9 cellular contexts compared by ENCODE assay signal in genomic region chr17:61574542-61575351, GRCh38. TPM values are rescaled to one million over a fixed set of nuclear protein-coding genes. Genes with fewer than 3 reads are reported as not detected.
DNase-seq lines count a peak whose midpoint lies in the region; ATAC-seq and TF ChIP-seq lines count a peak whose summit lies in the region.
"Had no signal": no experiment of that assay in that cellular context is flagged by ENCODE, and none has a peak within 500 bp of the region (broad histone marks: within the 10 kb centered on the region; RNA-seq: fewer than 3 reads in every experiment).

No MANE protein-coding gene starts in this region.

- H3K4me1 Mint-ChIP-seq in T-cell: no peaks in the 10 kb centered on the region
- H3K4me1 Mint-ChIP-seq: CD4-positive, CD25-positive, alpha-beta regulatory T cell had no signal

- peaks cover 0 to 8% (median 3%) of the 10 kb centered on the region in 3 donors for H3K9me3 Mint-ChIP-seq in T-cell

- H3K27me3 ChIP-seq in neural cell (ENCODE audit: insufficient read depth, low read depth, low read length): no peaks in the 10 kb centered on the region
- no peaks in the 10 kb centered on the region for H3K27me3 ChIP-seq in right atrium auricular region

- peaks cover 14 to 24% of the 10 kb centered on the region in 2 donors for H3K27me3 Mint-ChIP-seq in T-cell

- H3K36me3 ChIP-seq in neural cell (ENCODE audit: insufficient read depth, low read length) (no peaks in the 10 kb centered on the region), right atrium auricular region (no peaks in the 10 kb centered on the region)

- DNase-seq in NCI-H2107 (lab: John Stamatoyannopoulos, UW) (peak; percentile 3), NCI-H2107 treated with DMSO at 0.1 percent for 48 hours (lab: John Stamatoyannopoulos, UW; ENCODE audit: unreplicated experiment) (no peak), NCI-H1930 (lab: John Stamatoyannopoulos, UW) (peak; percentile 6 to 58), cerebellar cortex (ENCODE audit: low spot score) (peak; percentile 50), T-cell (no peak), kidney glomerular epithelial cell (lab: John Stamatoyannopoulos, UW) (no peak), right atrium auricular region (ENCODE audit: low spot score) (no peak)
- DNase-seq: CD4-positive, CD25-positive, alpha-beta regulatory T cell had no signal

- H3K9ac ChIP-seq in neural cell (ENCODE audit: low read length): no peak overlapping the region

- peaks cover 3% of the 10 kb centered on the region for H3K9me3 ChIP-seq in neural cell (ENCODE audit: low read length)
- H3K9me3 ChIP-seq in right atrium auricular region: peaks cover 0 to 14% of the 10 kb centered on the region in 2 donors

- H2AFZ ChIP-seq in neural cell (ENCODE audit: low read depth, low read length): no peak overlapping the region

- H4K20me1 ChIP-seq in neural cell (ENCODE audit: insufficient read depth): no peaks in the 10 kb centered on the region

- no peak overlapping the region for H3K4me3 Mint-ChIP-seq in T-cell
- H3K4me3 Mint-ChIP-seq: CD4-positive, CD25-positive, alpha-beta regulatory T cell had no signal

- H3K27ac ChIP-seq in neural cell (ENCODE audit: low read length) (no peak overlapping the region), right atrium auricular region (no peak overlapping the region)

- H3K27ac Mint-ChIP-seq in T-cell: no peak overlapping the region
- H3K27ac Mint-ChIP-seq: CD4-positive, CD25-positive, alpha-beta regulatory T cell had no signal

- no peaks in the 10 kb centered on the region for H3K4me1 ChIP-seq in right atrium auricular region

- H3K4me3 ChIP-seq in neural cell (ENCODE audit: low read length): no peak overlapping the region
- no peak overlapping the region for H3K4me3 ChIP-seq in right atrium auricular region

- no peaks in the 10 kb centered on the region for H3F3A ChIP-seq in neural cell (ENCODE audit: insufficient read depth, low read length, poor library complexity, severe bottlenecking)

- peak; percentile 56 for TF ChIP-seq RAD21 in neural cell (conservative IDR thresholded peaks at IDR 0.05)

- H3K9me2 ChIP-seq in neural cell (ENCODE audit: insufficient read depth, low read length): no peaks in the 10 kb centered on the region

- H3K4me2 ChIP-seq in neural cell (ENCODE audit: low read length): no peak overlapping the region

- no peaks in the 10 kb centered on the region for H3K79me2 ChIP-seq in neural cell (replicated peaks; ENCODE audit: insufficient read depth, low read length)

- no peaks in the 10 kb centered on the region for H3K36me3 Mint-ChIP-seq in T-cell
- H3K36me3 Mint-ChIP-seq: CD4-positive, CD25-positive, alpha-beta regulatory T cell had no signal

- POLR2A ChIA-PET in T-cell (lab: Charles Lee): no interaction called here

- ATAC-seq in T-cell (replicated peaks in 1 of 4): no peak

- CTCF ChIA-PET in T-cell (lab: Charles Lee): no interaction called here

- no peak for TF ChIP-seq EP300 in neural cell (conservative IDR thresholded peaks at IDR 0.05; ENCODE audit: poor library complexity, severe bottlenecking)

- peak; percentile 51 for TF ChIP-seq CTCF in neural cell (IDR thresholded peaks at IDR 0.05; ENCODE audit: poor library complexity, severe bottlenecking)
- TF ChIP-seq CTCF in right atrium auricular region (IDR thresholded peaks at IDR 0.05): no peak

TF ChIP-seq in neural cell, 6 proteins besides CTCF, POLR2A, EP300 and RAD21:
- TF ChIP-seq EZH2 (IDR thresholded peaks at IDR 0.05; ENCODE audit: borderline replicate concordance, insufficient read depth, low read length, poor library complexity, severe bottlenecking) (no peak), POLR2AphosphoS5 (IDR thresholded peaks at IDR 0.05) (no peak), TAF1 (IDR thresholded peaks at IDR 0.05; ENCODE audit: low read depth) (no peak), SMC3 (conservative IDR thresholded peaks at IDR 0.05; ENCODE audit: poor library complexity) (peak; percentile 52), MXI1 (conservative IDR thresholded peaks at IDR 0.05; ENCODE audit: poor library complexity, severe bottlenecking) (no peak)
- TF ChIP-seq, protein P1, sequence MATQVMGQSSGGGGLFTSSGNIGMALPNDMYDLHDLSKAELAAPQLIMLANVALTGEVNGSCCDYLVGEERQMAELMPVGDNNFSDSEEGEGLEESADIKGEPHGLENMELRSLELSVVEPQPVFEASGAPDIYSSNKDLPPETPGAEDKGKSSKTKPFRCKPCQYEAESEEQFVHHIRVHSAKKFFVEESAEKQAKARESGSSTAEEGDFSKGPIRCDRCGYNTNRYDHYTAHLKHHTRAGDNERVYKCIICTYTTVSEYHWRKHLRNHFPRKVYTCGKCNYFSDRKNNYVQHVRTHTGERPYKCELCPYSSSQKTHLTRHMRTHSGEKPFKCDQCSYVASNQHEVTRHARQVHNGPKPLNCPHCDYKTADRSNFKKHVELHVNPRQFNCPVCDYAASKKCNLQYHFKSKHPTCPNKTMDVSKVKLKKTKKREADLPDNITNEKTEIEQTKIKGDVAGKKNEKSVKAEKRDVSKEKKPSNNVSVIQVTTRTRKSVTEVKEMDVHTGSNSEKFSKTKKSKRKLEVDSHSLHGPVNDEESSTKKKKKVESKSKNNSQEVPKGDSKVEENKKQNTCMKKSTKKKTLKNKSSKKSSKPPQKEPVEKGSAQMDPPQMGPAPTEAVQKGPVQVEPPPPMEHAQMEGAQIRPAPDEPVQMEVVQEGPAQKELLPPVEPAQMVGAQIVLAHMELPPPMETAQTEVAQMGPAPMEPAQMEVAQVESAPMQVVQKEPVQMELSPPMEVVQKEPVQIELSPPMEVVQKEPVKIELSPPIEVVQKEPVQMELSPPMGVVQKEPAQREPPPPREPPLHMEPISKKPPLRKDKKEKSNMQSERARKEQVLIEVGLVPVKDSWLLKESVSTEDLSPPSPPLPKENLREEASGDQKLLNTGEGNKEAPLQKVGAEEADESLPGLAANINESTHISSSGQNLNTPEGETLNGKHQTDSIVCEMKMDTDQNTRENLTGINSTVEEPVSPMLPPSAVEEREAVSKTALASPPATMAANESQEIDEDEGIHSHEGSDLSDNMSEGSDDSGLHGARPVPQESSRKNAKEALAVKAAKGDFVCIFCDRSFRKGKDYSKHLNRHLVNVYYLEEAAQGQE (IDR thresholded peaks at IDR 0.05; ENCODE audit: borderline replicate concordance): no peak

RNA-seq across cellular contexts. Expression of gene NACA2, which starts 16.3 kb away (rescaled TPM):
- polyA plus RNA-seq in neural cell: not detected in 2 replicates
- not detected in 2 replicates for polyA minus RNA-seq in neural cell
- total RNA-seq in T-cell (not detected), right atrium auricular region (not detected)
- total RNA-seq: CD4-positive, CD25-positive, alpha-beta regulatory T cell had no signal
- polyA plus RNA-seq: CD4-positive, CD25-positive, alpha-beta regulatory T cell had no signal

Comparison
In these comparisons a context has a peak if more than half of its experiments do, and no peak if none do; other contexts are left out.
1. DNase-seq: peak in NCI-H2107 (single experiment), NCI-H1930 (2 of 2) and cerebellar cortex (single experiment); none in NCI-H2107 treated with DMSO at 0.1 percent for 48 hours (single experiment), T-cell (0 of 34), kidney glomerular epithelial cell (single experiment) and right atrium auricular region (single experiment).